In the genomic region with DNA sequence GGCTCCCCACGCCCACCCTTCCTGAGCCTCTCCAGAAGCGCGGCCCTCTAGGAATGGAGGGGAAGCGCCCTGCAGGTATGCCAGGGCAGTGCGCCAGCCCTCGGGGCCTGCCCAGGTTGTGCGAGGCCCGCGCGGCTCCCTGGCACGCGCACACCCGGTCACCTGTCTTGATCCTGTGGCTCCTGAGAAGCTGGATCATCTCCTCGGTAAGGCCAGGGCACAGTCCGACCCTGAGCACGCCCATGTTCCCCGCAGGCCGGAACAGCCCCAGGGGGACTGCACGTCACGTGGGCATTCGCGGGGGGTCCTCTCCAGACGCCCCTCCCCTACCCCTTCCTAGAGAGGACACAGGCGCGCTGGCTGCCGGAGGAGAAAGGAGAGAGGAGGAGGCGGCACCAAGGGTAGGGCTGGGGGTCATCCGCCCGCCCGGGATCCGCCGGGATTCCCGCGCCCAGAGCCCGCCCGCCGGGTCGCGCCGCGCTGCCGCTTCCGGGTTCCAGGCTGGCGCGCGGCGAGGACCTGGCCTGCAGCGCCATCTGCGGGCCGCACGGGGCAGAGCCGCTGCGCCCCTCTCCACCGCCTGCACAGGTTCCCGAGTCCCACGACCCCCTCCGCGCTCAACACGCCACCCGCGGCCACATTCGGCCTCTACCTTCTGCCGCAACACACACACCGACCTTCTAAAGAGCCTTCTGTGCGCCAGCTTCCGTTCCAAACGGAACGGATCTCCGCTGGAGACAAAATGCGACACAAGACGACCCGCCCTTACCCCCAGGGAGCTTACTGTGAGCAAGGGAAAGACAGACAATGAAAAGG, we compare ENCODE assay signal across 8 cellular contexts. TPM values are rescaled to one million over a fixed set of nuclear protein-coding genes. Genes with fewer than 3 reads are reported as not detected.
DNase-seq lines count a peak whose midpoint lies in the region; ATAC-seq and TF ChIP-seq lines count a peak whose summit lies in the region.

Gene RAD51D, minus strand, starts transcription at position 491 of the 816 bp plus-strand sequence. Its CDS starts 247 bp downstream, at position 244.

- POLR2A ChIA-PET in CD4-positive, alpha-beta T cell (lab: Charles Lee) = interaction anchor here (0.7 to 2.0 kb wide), 16 partner anchors 18 to 699 kb away, joined by 3 to 22 read pairs (median 3); partner anchors contain the start of genes LIG3, NLE1, PEX12 and RFFL

- DNase-seq in CD4-positive, alpha-beta T cell = peak; percentile 60 to 83 (median 72)
- DNase-seq in HUDEP-2 (lab: John Stamatoyannopoulos, UW; ENCODE audit: unreplicated experiment in 76 of 76) = peak in 60 of 76 experiments; percentile 13 to 78 (median 58)
- DNase-seq in NOMO-1 treated with dmso at 0.1 percent for 144 hours (lab: John Stamatoyannopoulos, UW; ENCODE audit: unreplicated experiment) = peak; percentile 61
- DNase-seq in activated CD8-positive, alpha-beta memory T cell treated with anti-CD3 and anti-CD28 coated beads, Interleukin-2, amount 50 U/mL, for 1 hour (ENCODE audit: extremely low read depth) = peak; percentile 45
- peak; percentile 90 for DNase-seq in endothelial cell (ENCODE audit: low spot score)
- DNase-seq in stimulated activated CD8-positive, alpha-beta memory T cell treated with anti-CD3 and anti-CD28 coated beads, Interleukin-15, amount 100 ng/mL, for 4 hours (ENCODE audit: low read depth in 2 of 2) = peak; percentile 50 to 63

- H3K9me3 Mint-ChIP-seq in CD4-positive, alpha-beta T cell = no peaks in the 10 kb centered on the region
- H3K9me3 Mint-ChIP-seq in endothelial cell (ENCODE audit: unreplicated experiment) = no peaks in the 10 kb centered on the region

- peaks cover 34% of the 10 kb centered on the region for H3K4me1 Mint-ChIP-seq in CD4-positive, alpha-beta T cell (ENCODE audit: low read depth)
- peaks cover 5% of the 10 kb centered on the region for H3K4me1 Mint-ChIP-seq in endothelial cell (ENCODE audit: unreplicated experiment)

- peak within 1 kb of the TSS; percentile 88 for H3K27ac Mint-ChIP-seq in CD4-positive, alpha-beta T cell
- no peak within 1 kb of the TSS for H3K27ac Mint-ChIP-seq in endothelial cell (ENCODE audit: unreplicated experiment)

- H3K36me3 ChIP-seq in mesodermal cell (ENCODE audit: control insufficient read depth, insufficient read depth, low read length) = peaks cover 3% of the 10 kb centered on the region

- H3K4me1 ChIP-seq in mesodermal cell (ENCODE audit: control insufficient read depth, insufficient read depth, low read length, poor library complexity, severe bottlenecking) = peaks cover 6% of the 10 kb centered on the region

- H3K36me3 Mint-ChIP-seq in CD4-positive, alpha-beta T cell (ENCODE audit: low read depth) = peaks cover 4% of the 10 kb centered on the region
- H3K36me3 Mint-ChIP-seq in endothelial cell (ENCODE audit: low read depth, unreplicated experiment) = peaks cover 3% of the 10 kb centered on the region

- CTCF ChIA-PET in CD4-positive, alpha-beta T cell (lab: Charles Lee) = interaction anchor here (0.6 to 3.1 kb wide), 22 partner anchors 17 to 703 kb away, joined by 3 to 21 read pairs (median 4); partner anchors contain the start of gene RFFL

- 1 to 2% methylated on average over 40 to 62 of the region's 72 CpGs for WGBS in mesodermal cell (ENCODE audit: insufficient coverage in 2 of 2), 2 experiments

- no peaks in the 10 kb centered on the region for H3K9me3 ChIP-seq in CD4-positive, alpha-beta T cell (ENCODE audit: control insufficient read depth, low read length)
- no peaks in the 10 kb centered on the region for H3K9me3 ChIP-seq in mesodermal cell (ENCODE audit: control insufficient read depth, low read length)

- peak; percentile 87 for ATAC-seq in CD4-positive, alpha-beta T cell (ENCODE audit: poor library complexity)
- ATAC-seq in GM19467 (IDR thresholded peaks at IDR 0.05; ENCODE audit: unreplicated experiment) = peak; percentile 76

- H3K27me3 Mint-ChIP-seq in CD4-positive, alpha-beta T cell = no peaks in the 10 kb centered on the region
- H3K27me3 Mint-ChIP-seq in endothelial cell (ENCODE audit: unreplicated experiment) = no peaks in the 10 kb centered on the region

- no peaks in the 10 kb centered on the region for H3K27me3 ChIP-seq in CD4-positive, alpha-beta T cell (ENCODE audit: control insufficient read depth, insufficient read depth, low read length)

- intact Hi-C loops in CD4-positive, alpha-beta T cell (cut with DNase I, micrococcal nuclease) = loop anchor here (1.0 to 5.0 kb wide), 10 partner anchors 30 to 919 kb away; no protein-coding TSS in a partner anchor

- H3K4me3 Mint-ChIP-seq in CD4-positive, alpha-beta T cell = peak within 1 kb of the TSS; percentile 97
- peak within 1 kb of the TSS; percentile 94 for H3K4me3 Mint-ChIP-seq in endothelial cell (ENCODE audit: unreplicated experiment)

- peak; percentile 67 for TF ChIP-seq CTCF in CD4-positive, alpha-beta T cell (IDR thresholded peaks at IDR 0.05)
- TF ChIP-seq CTCF in endothelial cell (IDR thresholded peaks at IDR 0.05; ENCODE audit: unreplicated experiment) = peak; percentile 93

- peak within 1 kb of the TSS; percentile 56 for H3K27ac ChIP-seq in CD4-positive, alpha-beta T cell (ENCODE audit: low read depth, low read length)
- no peak within 1 kb of the TSS for H3K27ac ChIP-seq in mesodermal cell (ENCODE audit: low read depth, low read length, severe bottlenecking)

- H3K4me3 ChIP-seq in mesodermal cell (ENCODE audit: extremely low read depth, insufficient read depth, low read length, poor library complexity, severe bottlenecking) = peak within 1 kb of the TSS; percentile 68

RNA-seq across cellular contexts. Expression of gene RAD51D, which starts in this region (rescaled TPM):
- 1 to 10 TPM; 6.2 to 8.6 TPM for total RNA-seq in CD4-positive, alpha-beta T cell
- total RNA-seq in endothelial cell (ENCODE audit: unreplicated experiment) = 16.3 TPM
- 7.1 TPM for polyA plus RNA-seq in mesodermal cell (2013, experiment 1 of 2)
- polyA plus RNA-seq in mesodermal cell (2013, experiment 2 of 2) = 8.1 TPM
